21 cellular contexts compared by ENCODE assay signal in genomic region chr2:157059036-157059435, GRCh38.
A peak's percentile ranks its signal among the peaks of the same experiment; 100 is the strongest.
DNase-seq lines count a peak whose midpoint lies in the region; ATAC-seq and TF ChIP-seq lines count a peak whose summit lies in the region.
"Had no signal": no experiment of that assay in that cellular context is flagged by ENCODE, and none has a peak within 500 bp of the region (broad histone marks: within the 10 kb centered on the region; RNA-seq: fewer than 3 reads in every experiment).

No MANE protein-coding gene starts in this region.

- H3K4me3 Mint-ChIP-seq in nephron progenitor cell: no peak overlapping the region
- H3K4me3 Mint-ChIP-seq in activated CD8-positive, alpha-beta memory T cell treated with anti-CD3 and anti-CD28 coated beads, Interleukin-2, amount 10 ng/mL, durations not matched to agents 7 days and 5 days: no peak overlapping the region
- H3K4me3 Mint-ChIP-seq: T-helper 1 cell treated with Interleukin-12 subunit alpha and Interleukin-12 subunit beta and Interleukin-4 antibody, amounts not matched to agents 30 μg/mL and 1 μg/mL, for 36 hours had no signal

- 82 to 90% methylated on average over 2 of the region's 2 CpGs for WGBS in thyroid gland, 2 donors

- no peaks in the 10 kb centered on the region for H3K4me1 ChIP-seq in thyroid gland
- H3K4me1 ChIP-seq: BE2C had no signal

- no peaks in the 10 kb centered on the region for H3K9me3 ChIP-seq in thyroid gland
- H3K9me3 ChIP-seq: BE2C had no signal

- TF ChIP-seq POLR2A in thyroid gland (IDR thresholded peaks at IDR 0.05): no peak

- no peaks in the 10 kb centered on the region for H3K27me3 ChIP-seq in thyroid gland
- H3K27me3 ChIP-seq: BE2C had no signal

- H3K27ac Mint-ChIP-seq in nephron progenitor cell: peak overlapping the region; percentile 39
- H3K27ac Mint-ChIP-seq in activated CD8-positive, alpha-beta memory T cell treated with anti-CD3 and anti-CD28 coated beads, Interleukin-2, amount 10 ng/mL, durations not matched to agents 7 days and 5 days: no peak overlapping the region
- H3K27ac Mint-ChIP-seq: T-helper 1 cell treated with Interleukin-12 subunit alpha and Interleukin-12 subunit beta and Interleukin-4 antibody, amounts not matched to agents 30 μg/mL and 1 μg/mL, for 36 hours had no signal

- H3K27me3 Mint-ChIP-seq in nephron progenitor cell (ENCODE audit: low read depth, poor library complexity): no peaks in the 10 kb centered on the region
- peaks cover 3% of the 10 kb centered on the region for H3K27me3 Mint-ChIP-seq in activated CD8-positive, alpha-beta memory T cell treated with anti-CD3 and anti-CD28 coated beads, Interleukin-2, amount 10 ng/mL, durations not matched to agents 7 days and 5 days

- H3K36me3 ChIP-seq in thyroid gland: no peaks in the 10 kb centered on the region
- H3K36me3 ChIP-seq: BE2C had no signal

- no peaks in the 10 kb centered on the region for H3K36me3 Mint-ChIP-seq in nephron progenitor cell (ENCODE audit: low read depth)
- H3K36me3 Mint-ChIP-seq in activated CD8-positive, alpha-beta memory T cell treated with anti-CD3 and anti-CD28 coated beads, Interleukin-2, amount 10 ng/mL, durations not matched to agents 7 days and 5 days: no peaks in the 10 kb centered on the region

- ATAC-seq in GM18511 (IDR thresholded peaks at IDR 0.05; ENCODE audit: unreplicated experiment) (peak; percentile 48), GM18909 (IDR thresholded peaks at IDR 0.05; ENCODE audit: poor library complexity, unreplicated experiment) (peak; percentile 28), HG03378 (IDR thresholded peaks at IDR 0.05; ENCODE audit: unreplicated experiment) (peak; percentile 42), omental fat pad (ENCODE audit: low FRiP score) (no peak)
- no peak for ATAC-seq in activated CD8-positive, alpha-beta memory T cell treated with anti-CD3 and anti-CD28 coated beads, Interleukin-2, amount 10 ng/mL, durations not matched to agents 7 days and 5 days
- ATAC-seq: HepG2, PC-3 had no signal

- no peak overlapping the region for H3K27ac ChIP-seq in thyroid gland
- H3K27ac ChIP-seq: GM23248 had no signal

- CTCF ChIA-PET in activated CD8-positive, alpha-beta memory T cell treated with anti-CD3 and anti-CD28 coated beads, Interleukin-2, amount 10 ng/mL, durations not matched to agents 7 days and 5 days (lab: Charles Lee): no interaction called here

- no peaks in the 10 kb centered on the region for H3K9me3 Mint-ChIP-seq in nephron progenitor cell
- H3K9me3 Mint-ChIP-seq in activated CD8-positive, alpha-beta memory T cell treated with anti-CD3 and anti-CD28 coated beads, Interleukin-2, amount 10 ng/mL, durations not matched to agents 7 days and 5 days (ENCODE audit: low read depth): no peaks in the 10 kb centered on the region
- H3K9me3 Mint-ChIP-seq: T-helper 1 cell treated with Interleukin-12 subunit alpha and Interleukin-12 subunit beta and Interleukin-4 antibody, amounts not matched to agents 30 μg/mL and 1 μg/mL, for 36 hours had no signal

- peaks cover 17% of the 10 kb centered on the region for H3K4me1 Mint-ChIP-seq in nephron progenitor cell
- no peaks in the 10 kb centered on the region for H3K4me1 Mint-ChIP-seq in activated CD8-positive, alpha-beta memory T cell treated with anti-CD3 and anti-CD28 coated beads, Interleukin-2, amount 10 ng/mL, durations not matched to agents 7 days and 5 days

- TF ChIP-seq CTCF in nephron progenitor cell (IDR thresholded peaks at IDR 0.05): no peak
- no peak for TF ChIP-seq CTCF in omental fat pad (IDR thresholded peaks at IDR 0.05)
- TF ChIP-seq CTCF in thyroid gland (IDR thresholded peaks at IDR 0.05): no peak

- intact Hi-C loops in thyroid gland (cut with DNase I): no loop called here

- H3K4me3 ChIP-seq in thyroid gland (replicated peaks in 1 of 3): no peak overlapping the region
- H3K4me3 ChIP-seq: GM23248 had no signal

- DNase-seq in nephron progenitor cell (no peak), omental fat pad (ENCODE audit: low spot score) (no peak), thyroid gland (no peak)
- no peak for DNase-seq in activated CD8-positive, alpha-beta memory T cell treated with anti-CD3 and anti-CD28 coated beads, Interleukin-2, amount 10 ng/mL, durations not matched to agents 7 days and 5 days
- DNase-seq: BE2C, DMS79, GM23248, HCEC 1CT, KBM-7, NCI-H1105, NCI-H2081 treated with DMSO at 0.1 percent for 48 hours, NCI-H446, NCI-H526 treated with DMSO at 0.1 percent for 48 hours, PC-3, Right ventricle myocardium superior, T1000 had no signal

Comparison
In these comparisons a context has a peak if more than half of its experiments do, and no peak if none do; other contexts are left out.
1. ATAC-seq: peak in GM18511 (single experiment), GM18909 (single experiment) and HG03378 (single experiment); none in omental fat pad (single experiment) and activated CD8-positive, alpha-beta memory T cell treated with anti-CD3 and anti-CD28 coated beads, Interleukin-2, amount 10 ng/mL, durations not matched to agents 7 days and 5 days (single experiment).